Comparison of ENCODE assay signal across 1 cellular context in the genomic region with DNA sequence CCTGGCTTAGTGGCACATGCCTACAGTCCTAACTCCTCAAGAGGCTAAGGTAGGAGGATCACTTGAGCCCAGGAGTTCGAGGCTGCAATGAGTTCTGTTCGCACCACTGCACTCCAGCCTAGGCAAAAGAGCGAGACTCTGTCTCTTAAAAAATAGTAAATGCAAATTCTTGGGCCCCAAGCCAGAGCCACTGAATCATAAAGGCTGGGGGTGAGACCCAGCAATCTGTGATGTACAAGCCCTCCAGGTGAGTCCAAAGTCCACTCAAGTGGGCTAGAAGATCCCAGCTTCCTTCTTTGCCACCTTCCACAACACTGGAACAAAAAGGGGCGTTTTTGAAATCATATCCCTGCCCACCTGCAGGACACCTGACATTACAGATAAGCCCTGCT.
A peak's percentile ranks its signal among the peaks of the same experiment; 100 is the strongest.
TF ChIP-seq lines count a peak whose summit lies in the region.

No MANE protein-coding gene starts in this region.

TF ChIP-seq in HepG2, 621 proteins besides CTCF, POLR2A, EP300 and RAD21:
- 0 out of 2 replicates have a peak, but pooled peaks have one; percentile 8 for TF ChIP-seq HNF4G (IDR thresholded peaks at IDR 0.05; ENCODE audit: borderline replicate concordance, low read depth, low read length)
- no peak for TF ChIP-seq HNF4G (CRISPR knock-in tag; IDR thresholded peaks at IDR 0.05; ENCODE audit: borderline replicate concordance, low read depth)
- TF ChIP-seq KLF11 (CRISPR knock-in tag; IDR thresholded peaks at IDR 0.05): no peak
- TF ChIP-seq HNRNPK (IDR thresholded peaks at IDR 0.05; ENCODE audit: low read depth, low read length, poor library complexity, severe bottlenecking): peak; percentile 37
- TF ChIP-seq, protein P1, sequence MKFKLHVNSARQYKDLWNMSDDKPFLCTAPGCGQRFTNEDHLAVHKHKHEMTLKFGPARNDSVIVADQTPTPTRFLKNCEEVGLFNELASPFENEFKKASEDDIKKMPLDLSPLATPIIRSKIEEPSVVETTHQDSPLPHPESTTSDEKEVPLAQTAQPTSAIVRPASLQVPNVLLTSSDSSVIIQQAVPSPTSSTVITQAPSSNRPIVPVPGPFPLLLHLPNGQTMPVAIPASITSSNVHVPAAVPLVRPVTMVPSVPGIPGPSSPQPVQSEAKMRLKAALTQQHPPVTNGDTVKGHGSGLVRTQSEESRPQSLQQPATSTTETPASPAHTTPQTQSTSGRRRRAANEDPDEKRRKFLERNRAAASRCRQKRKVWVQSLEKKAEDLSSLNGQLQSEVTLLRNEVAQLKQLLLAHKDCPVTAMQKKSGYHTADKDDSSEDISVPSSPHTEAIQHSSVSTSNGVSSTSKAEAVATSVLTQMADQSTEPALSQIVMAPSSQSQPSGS (CRISPR knock-in tag; IDR thresholded peaks at IDR 0.05): no peak
- no peak for TF ChIP-seq ZNF879 (CRISPR knock-in tag; IDR thresholded peaks at IDR 0.05)
- TF ChIP-seq, protein P2, sequence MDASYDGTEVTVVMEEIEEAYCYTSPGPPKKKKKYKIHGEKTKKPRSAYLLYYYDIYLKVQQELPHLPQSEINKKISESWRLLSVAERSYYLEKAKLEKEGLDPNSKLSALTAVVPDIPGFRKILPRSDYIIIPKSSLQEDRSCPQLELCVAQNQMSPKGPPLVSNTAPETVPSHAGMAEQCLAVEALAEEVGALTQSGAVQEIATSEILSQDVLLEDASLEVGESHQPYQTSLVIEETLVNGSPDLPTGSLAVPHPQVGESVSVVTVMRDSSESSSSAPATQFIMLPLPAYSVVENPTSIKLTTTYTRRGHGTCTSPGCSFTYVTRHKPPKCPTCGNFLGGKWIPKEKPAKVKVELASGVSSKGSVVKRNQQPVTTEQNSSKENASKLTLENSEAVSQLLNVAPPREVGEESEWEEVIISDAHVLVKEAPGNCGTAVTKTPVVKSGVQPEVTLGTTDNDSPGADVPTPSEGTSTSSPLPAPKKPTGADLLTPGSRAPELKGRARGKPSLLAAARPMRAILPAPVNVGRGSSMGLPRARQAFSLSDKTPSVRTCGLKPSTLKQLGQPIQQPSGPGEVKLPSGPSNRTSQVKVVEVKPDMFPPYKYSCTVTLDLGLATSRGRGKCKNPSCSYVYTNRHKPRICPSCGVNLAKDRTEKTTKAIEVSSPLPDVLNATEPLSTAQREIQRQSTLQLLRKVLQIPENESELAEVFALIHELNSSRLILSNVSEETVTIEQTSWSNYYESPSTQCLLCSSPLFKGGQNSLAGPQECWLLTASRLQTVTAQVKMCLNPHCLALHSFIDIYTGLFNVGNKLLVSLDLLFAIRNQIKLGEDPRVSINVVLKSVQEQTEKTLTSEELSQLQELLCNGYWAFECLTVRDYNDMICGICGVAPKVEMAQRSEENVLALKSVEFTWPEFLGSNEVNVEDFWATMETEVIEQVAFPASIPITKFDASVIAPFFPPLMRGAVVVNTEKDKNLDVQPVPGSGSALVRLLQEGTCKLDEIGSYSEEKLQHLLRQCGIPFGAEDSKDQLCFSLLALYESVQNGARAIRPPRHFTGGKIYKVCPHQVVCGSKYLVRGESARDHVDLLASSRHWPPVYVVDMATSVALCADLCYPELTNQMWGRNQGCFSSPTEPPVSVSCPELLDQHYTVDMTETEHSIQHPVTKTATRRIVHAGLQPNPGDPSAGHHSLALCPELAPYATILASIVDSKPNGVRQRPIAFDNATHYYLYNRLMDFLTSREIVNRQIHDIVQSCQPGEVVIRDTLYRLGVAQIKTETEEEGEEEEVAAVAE (CRISPR knock-in tag; IDR thresholded peaks at IDR 0.05; ENCODE audit: borderline replicate concordance): no peak
- TF ChIP-seq ZBTB3 (CRISPR knock-in tag; IDR thresholded peaks at IDR 0.05; ENCODE audit: borderline replicate concordance, low read depth): no peak
- TF ChIP-seq, protein P3, sequence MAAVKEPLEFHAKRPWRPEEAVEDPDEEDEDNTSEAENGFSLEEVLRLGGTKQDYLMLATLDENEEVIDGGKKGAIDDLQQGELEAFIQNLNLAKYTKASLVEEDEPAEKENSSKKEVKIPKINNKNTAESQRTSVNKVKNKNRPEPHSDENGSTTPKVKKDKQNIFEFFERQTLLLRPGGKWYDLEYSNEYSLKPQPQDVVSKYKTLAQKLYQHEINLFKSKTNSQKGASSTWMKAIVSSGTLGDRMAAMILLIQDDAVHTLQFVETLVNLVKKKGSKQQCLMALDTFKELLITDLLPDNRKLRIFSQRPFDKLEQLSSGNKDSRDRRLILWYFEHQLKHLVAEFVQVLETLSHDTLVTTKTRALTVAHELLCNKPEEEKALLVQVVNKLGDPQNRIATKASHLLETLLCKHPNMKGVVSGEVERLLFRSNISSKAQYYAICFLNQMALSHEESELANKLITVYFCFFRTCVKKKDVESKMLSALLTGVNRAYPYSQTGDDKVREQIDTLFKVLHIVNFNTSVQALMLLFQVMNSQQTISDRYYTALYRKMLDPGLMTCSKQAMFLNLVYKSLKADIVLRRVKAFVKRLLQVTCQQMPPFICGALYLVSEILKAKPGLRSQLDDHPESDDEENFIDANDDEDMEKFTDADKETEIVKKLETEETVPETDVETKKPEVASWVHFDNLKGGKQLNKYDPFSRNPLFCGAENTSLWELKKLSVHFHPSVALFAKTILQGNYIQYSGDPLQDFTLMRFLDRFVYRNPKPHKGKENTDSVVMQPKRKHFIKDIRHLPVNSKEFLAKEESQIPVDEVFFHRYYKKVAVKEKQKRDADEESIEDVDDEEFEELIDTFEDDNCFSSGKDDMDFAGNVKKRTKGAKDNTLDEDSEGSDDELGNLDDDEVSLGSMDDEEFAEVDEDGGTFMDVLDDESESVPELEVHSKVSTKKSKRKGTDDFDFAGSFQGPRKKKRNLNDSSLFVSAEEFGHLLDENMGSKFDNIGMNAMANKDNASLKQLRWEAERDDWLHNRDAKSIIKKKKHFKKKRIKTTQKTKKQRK (IDR thresholded peaks at IDR 0.05; ENCODE audit: low read length): no peak
- TF ChIP-seq GLI4 (CRISPR knock-in tag; IDR thresholded peaks at IDR 0.05; ENCODE audit: borderline replicate concordance): no peak
- TF ChIP-seq BHLHE40 (IDR thresholded peaks at IDR 0.05; ENCODE audit: low read length): no peak
- TF ChIP-seq SYNCRIP (IDR thresholded peaks at IDR 0.05; ENCODE audit: insufficient read depth, low read depth, low read length): no peak
- TF ChIP-seq ZNF816 (CRISPR knock-in tag; IDR thresholded peaks at IDR 0.05; ENCODE audit: borderline replicate concordance): no peak
